In the genomic region with DNA sequence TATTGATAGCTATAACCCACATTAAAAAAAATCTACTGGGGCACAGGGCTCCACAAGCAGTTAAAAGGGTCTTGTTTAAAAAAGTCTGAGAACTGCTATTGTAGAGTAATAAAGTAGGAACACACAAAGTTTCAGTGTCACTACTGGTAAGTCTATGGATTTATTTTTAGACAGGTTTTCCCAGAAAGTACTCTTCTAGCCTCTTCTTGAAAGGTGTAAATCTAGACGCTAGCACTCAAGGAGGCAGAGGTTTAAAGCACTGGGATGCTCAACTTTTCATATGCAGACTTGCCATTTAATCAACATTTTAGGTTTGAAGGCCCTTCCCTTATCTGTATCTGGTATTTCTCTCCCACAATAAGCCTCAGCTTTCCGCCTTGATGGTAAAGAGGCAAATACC, we compare ENCODE assay signal across 1 cellular context.
TF ChIP-seq lines count a peak whose summit lies in the region.

No MANE protein-coding gene starts in this region.

TF ChIP-seq in WTC11, 78 proteins besides CTCF, POLR2A, EP300 and RAD21 (continued from another document):
- TF ChIP-seq, protein P1, sequence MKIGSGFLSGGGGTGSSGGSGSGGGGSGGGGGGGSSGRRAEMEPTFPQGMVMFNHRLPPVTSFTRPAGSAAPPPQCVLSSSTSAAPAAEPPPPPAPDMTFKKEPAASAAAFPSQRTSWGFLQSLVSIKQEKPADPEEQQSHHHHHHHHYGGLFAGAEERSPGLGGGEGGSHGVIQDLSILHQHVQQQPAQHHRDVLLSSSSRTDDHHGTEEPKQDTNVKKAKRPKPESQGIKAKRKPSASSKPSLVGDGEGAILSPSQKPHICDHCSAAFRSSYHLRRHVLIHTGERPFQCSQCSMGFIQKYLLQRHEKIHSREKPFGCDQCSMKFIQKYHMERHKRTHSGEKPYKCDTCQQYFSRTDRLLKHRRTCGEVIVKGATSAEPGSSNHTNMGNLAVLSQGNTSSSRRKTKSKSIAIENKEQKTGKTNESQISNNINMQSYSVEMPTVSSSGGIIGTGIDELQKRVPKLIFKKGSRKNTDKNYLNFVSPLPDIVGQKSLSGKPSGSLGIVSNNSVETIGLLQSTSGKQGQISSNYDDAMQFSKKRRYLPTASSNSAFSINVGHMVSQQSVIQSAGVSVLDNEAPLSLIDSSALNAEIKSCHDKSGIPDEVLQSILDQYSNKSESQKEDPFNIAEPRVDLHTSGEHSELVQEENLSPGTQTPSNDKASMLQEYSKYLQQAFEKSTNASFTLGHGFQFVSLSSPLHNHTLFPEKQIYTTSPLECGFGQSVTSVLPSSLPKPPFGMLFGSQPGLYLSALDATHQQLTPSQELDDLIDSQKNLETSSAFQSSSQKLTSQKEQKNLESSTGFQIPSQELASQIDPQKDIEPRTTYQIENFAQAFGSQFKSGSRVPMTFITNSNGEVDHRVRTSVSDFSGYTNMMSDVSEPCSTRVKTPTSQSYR (CRISPR knock-in tag; IDR thresholded peaks at IDR 0.05), result no peak
- TF ChIP-seq, protein P2, sequence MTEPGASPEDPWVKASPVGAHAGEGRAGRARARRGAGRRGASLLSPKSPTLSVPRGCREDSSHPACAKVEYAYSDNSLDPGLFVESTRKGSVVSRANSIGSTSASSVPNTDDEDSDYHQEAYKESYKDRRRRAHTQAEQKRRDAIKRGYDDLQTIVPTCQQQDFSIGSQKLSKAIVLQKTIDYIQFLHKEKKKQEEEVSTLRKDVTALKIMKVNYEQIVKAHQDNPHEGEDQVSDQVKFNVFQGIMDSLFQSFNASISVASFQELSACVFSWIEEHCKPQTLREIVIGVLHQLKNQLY (CRISPR knock-in tag; IDR thresholded peaks at IDR 0.05), result no peak
- no peak for TF ChIP-seq RELA (CRISPR knock-in tag; IDR thresholded peaks at IDR 0.05; ENCODE audit: borderline replicate concordance)
- no peak for TF ChIP-seq ELF4 (CRISPR knock-in tag; IDR thresholded peaks at IDR 0.05; ENCODE audit: low read depth)
- no peak for TF ChIP-seq KAT7 (CRISPR knock-in tag; IDR thresholded peaks at IDR 0.05; ENCODE audit: borderline replicate concordance)
- TF ChIP-seq, protein P3, sequence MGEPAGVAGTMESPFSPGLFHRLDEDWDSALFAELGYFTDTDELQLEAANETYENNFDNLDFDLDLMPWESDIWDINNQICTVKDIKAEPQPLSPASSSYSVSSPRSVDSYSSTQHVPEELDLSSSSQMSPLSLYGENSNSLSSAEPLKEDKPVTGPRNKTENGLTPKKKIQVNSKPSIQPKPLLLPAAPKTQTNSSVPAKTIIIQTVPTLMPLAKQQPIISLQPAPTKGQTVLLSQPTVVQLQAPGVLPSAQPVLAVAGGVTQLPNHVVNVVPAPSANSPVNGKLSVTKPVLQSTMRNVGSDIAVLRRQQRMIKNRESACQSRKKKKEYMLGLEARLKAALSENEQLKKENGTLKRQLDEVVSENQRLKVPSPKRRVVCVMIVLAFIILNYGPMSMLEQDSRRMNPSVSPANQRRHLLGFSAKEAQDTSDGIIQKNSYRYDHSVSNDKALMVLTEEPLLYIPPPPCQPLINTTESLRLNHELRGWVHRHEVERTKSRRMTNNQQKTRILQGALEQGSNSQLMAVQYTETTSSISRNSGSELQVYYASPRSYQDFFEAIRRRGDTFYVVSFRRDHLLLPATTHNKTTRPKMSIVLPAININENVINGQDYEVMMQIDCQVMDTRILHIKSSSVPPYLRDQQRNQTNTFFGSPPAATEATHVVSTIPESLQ (CRISPR knock-in tag; IDR thresholded peaks at IDR 0.05), result no peak
- TF ChIP-seq, protein P4, sequence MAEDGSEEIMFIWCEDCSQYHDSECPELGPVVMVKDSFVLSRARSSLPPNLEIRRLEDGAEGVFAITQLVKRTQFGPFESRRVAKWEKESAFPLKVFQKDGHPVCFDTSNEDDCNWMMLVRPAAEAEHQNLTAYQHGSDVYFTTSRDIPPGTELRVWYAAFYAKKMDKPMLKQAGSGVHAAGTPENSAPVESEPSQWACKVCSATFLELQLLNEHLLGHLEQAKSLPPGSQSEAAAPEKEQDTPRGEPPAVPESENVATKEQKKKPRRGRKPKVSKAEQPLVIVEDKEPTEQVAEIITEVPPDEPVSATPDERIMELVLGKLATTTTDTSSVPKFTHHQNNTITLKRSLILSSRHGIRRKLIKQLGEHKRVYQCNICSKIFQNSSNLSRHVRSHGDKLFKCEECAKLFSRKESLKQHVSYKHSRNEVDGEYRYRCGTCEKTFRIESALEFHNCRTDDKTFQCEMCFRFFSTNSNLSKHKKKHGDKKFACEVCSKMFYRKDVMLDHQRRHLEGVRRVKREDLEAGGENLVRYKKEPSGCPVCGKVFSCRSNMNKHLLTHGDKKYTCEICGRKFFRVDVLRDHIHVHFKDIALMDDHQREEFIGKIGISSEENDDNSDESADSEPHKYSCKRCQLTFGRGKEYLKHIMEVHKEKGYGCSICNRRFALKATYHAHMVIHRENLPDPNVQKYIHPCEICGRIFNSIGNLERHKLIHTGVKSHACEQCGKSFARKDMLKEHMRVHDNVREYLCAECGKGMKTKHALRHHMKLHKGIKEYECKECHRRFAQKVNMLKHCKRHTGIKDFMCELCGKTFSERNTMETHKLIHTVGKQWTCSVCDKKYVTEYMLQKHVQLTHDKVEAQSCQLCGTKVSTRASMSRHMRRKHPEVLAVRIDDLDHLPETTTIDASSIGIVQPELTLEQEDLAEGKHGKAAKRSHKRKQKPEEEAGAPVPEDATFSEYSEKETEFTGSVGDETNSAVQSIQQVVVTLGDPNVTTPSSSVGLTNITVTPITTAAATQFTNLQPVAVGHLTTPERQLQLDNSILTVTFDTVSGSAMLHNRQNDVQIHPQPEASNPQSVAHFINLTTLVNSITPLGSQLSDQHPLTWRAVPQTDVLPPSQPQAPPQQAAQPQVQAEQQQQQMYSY (CRISPR knock-in tag; IDR thresholded peaks at IDR 0.05), result no peak
- TF ChIP-seq SP1 (CRISPR knock-in tag; conservative IDR thresholded peaks at IDR 0.05), result no peak
- no peak for TF ChIP-seq OVOL2 (CRISPR knock-in tag; IDR thresholded peaks at IDR 0.05; ENCODE audit: borderline replicate concordance)
- TF ChIP-seq NR2C2 (CRISPR knock-in tag; IDR thresholded peaks at IDR 0.05), result no peak
- no peak for TF ChIP-seq ZNF317 (CRISPR knock-in tag; IDR thresholded peaks at IDR 0.05; ENCODE audit: borderline replicate concordance, low read depth)
- TF ChIP-seq MXD4 (CRISPR knock-in tag; IDR thresholded peaks at IDR 0.05; ENCODE audit: borderline replicate concordance), result no peak
